Comparison of ENCODE assay signal across 8 cellular contexts in genomic region chr12:109153711-109154434, GRCh38. TPM values are rescaled to one million over a fixed set of nuclear protein-coding genes. Genes with fewer than 3 reads are reported as not detected.
DNase-seq lines count a peak whose midpoint lies in the region; ATAC-seq and TF ChIP-seq lines count a peak whose summit lies in the region.

No MANE protein-coding gene starts in this region.

- no peaks in the 10 kb centered on the region for H4K20me1 ChIP-seq in smooth muscle cell (ENCODE audit: low read depth)

- H3K27ac ChIP-seq in iPS-20b (ENCODE audit: low read length), result no peak overlapping the region
- no peak overlapping the region for H3K27ac ChIP-seq in smooth muscle cell (ENCODE audit: low read depth)

- H3K27ac Mint-ChIP-seq in activated CD4-positive, alpha-beta T cell treated with anti-CD3 and anti-CD28 coated beads for 36 hours, result no peak overlapping the region

- CTCF ChIA-PET in activated CD4-positive, alpha-beta T cell treated with anti-CD3 and anti-CD28 coated beads for 36 hours (lab: Charles Lee), result interaction anchor here (0.5 to 1.7 kb wide), 5 partner anchors 11 to 614 kb away, joined by 3 to 5 read pairs (median 3); no protein-coding TSS in a partner anchor

- no peaks in the 10 kb centered on the region for H3K79me2 ChIP-seq in smooth muscle cell (ENCODE audit: low read depth)

- peak overlapping the region; percentile 96 for H2AFZ ChIP-seq in smooth muscle cell (ENCODE audit: low read depth)

- no peak for ATAC-seq in activated CD4-positive, alpha-beta T cell treated with anti-CD3 and anti-CD28 coated beads for 36 hours
- no peak for ATAC-seq in HG02678 (IDR thresholded peaks at IDR 0.05; ENCODE audit: unreplicated experiment)

- peak; percentile 17 for DNase-seq in activated CD4-positive, alpha-beta T cell treated with anti-CD3 and anti-CD28 coated beads for 36 hours
- DNase-seq in activated CD4-positive, alpha-beta T cell treated with anti-CD3 and anti-CD28 coated beads, Interleukin-2, amount 50 U/mL, for 1 hour, result no peak
- DNase-seq in adipocyte (ENCODE audit: low read depth) (no peak), smooth muscle cell (lab: John Stamatoyannopoulos, UW; ENCODE audit: unreplicated experiment) (no peak), germinal center (ENCODE audit: low spot score) (no peak), NCI-H128 (lab: John Stamatoyannopoulos, UW; ENCODE audit: unreplicated experiment) (no peak)

- no peaks in the 10 kb centered on the region for H3F3A ChIP-seq in smooth muscle cell (ENCODE audit: low read depth)

- H3K4me1 ChIP-seq in adipocyte (ENCODE audit: control insufficient read depth, insufficient read depth, low read length) (peaks cover 73% of the 10 kb centered on the region), iPS-20b (ENCODE audit: insufficient read depth, low read length) (peaks cover 4% of the 10 kb centered on the region; the same call in 1 of the 2 replicates), smooth muscle cell (ENCODE audit: low read depth) (peaks cover 5% of the 10 kb centered on the region)

- no peak for TF ChIP-seq CTCF in smooth muscle cell (IDR thresholded peaks at IDR 0.05; ENCODE audit: borderline replicate concordance, insufficient read depth, poor library complexity, severe bottlenecking)

- no peaks in the 10 kb centered on the region for H3K9me3 ChIP-seq in adipocyte (ENCODE audit: control insufficient read depth, low read length)
- H3K9me3 ChIP-seq in iPS-20b (ENCODE audit: insufficient read depth, low read depth, low read length), result no peaks in the 10 kb centered on the region
- H3K9me3 ChIP-seq in smooth muscle cell (replicated peaks; ENCODE audit: low read depth), result no peaks in the 10 kb centered on the region

- POLR2A ChIA-PET in activated CD4-positive, alpha-beta T cell treated with anti-CD3 and anti-CD28 coated beads for 36 hours (lab: Charles Lee), result no interaction called here

- H3K9ac ChIP-seq in adipocyte (ENCODE audit: low read length) (peak overlapping the region; percentile 85), iPS-20b (ENCODE audit: low read depth, low read length) (peak overlapping the region; percentile 72), smooth muscle cell (ENCODE audit: low read depth) (no peak overlapping the region)

- intact Hi-C loops in activated CD4-positive, alpha-beta T cell treated with anti-CD3 and anti-CD28 coated beads for 36 hours (cut with DNase I, micrococcal nuclease), result loop anchor here (1.0 to 2.0 kb wide), 10 partner anchors 55 to 1393 kb away; partner anchors contain the start of genes ALKBH2 (in 1 of the 2), FAM222A (in 1 of the 2), KCTD10 (in 1 of the 2) and MMAB (in 1 of the 2)

- no peaks in the 10 kb centered on the region for H3K9me3 Mint-ChIP-seq in activated CD4-positive, alpha-beta T cell treated with anti-CD3 and anti-CD28 coated beads for 36 hours (ENCODE audit: low read depth)

- H3K27me3 ChIP-seq in adipocyte (replicated peaks; ENCODE audit: control insufficient read depth, insufficient read depth, low read length) (no peaks in the 10 kb centered on the region), iPS-20b (ENCODE audit: insufficient read depth, low read length) (peaks cover 14% of the 10 kb centered on the region), smooth muscle cell (ENCODE audit: low read depth) (no peaks in the 10 kb centered on the region)

- H3K4me3 ChIP-seq in adipocyte (ENCODE audit: low read length) (peak overlapping the region; percentile 80), iPS-20b (ENCODE audit: low read length) (peak overlapping the region; percentile 95), smooth muscle cell (peak overlapping the region; percentile 64)

- H3K36me3 ChIP-seq in adipocyte (ENCODE audit: control insufficient read depth, insufficient read depth, low read length, severe bottlenecking), result peaks cover 36% of the 10 kb centered on the region
- H3K36me3 ChIP-seq in iPS-20b (ENCODE audit: insufficient read depth, low read depth, low read length), result no peaks in the 10 kb centered on the region
- no peaks in the 10 kb centered on the region for H3K36me3 ChIP-seq in smooth muscle cell (ENCODE audit: low read depth)

- no peaks in the 10 kb centered on the region for H3K36me3 Mint-ChIP-seq in activated CD4-positive, alpha-beta T cell treated with anti-CD3 and anti-CD28 coated beads for 36 hours (ENCODE audit: low read depth)

- peaks cover 1% of the 10 kb centered on the region for H3K27me3 Mint-ChIP-seq in activated CD4-positive, alpha-beta T cell treated with anti-CD3 and anti-CD28 coated beads for 36 hours

- peak overlapping the region; percentile 94 for H3K4me2 ChIP-seq in smooth muscle cell

- peaks cover 17% of the 10 kb centered on the region for H3K4me1 Mint-ChIP-seq in activated CD4-positive, alpha-beta T cell treated with anti-CD3 and anti-CD28 coated beads for 36 hours

- peak overlapping the region; percentile 82 for H3K4me3 Mint-ChIP-seq in activated CD4-positive, alpha-beta T cell treated with anti-CD3 and anti-CD28 coated beads for 36 hours

- 53% methylated on average over 22 of the region's 22 CpGs for WGBS in smooth muscle cell (ENCODE audit: low lambda C conversion rate)

RNA-seq across cellular contexts. Expression of gene ACACB, which starts 37.5 kb away (rescaled TPM):
- total RNA-seq in activated CD4-positive, alpha-beta T cell treated with anti-CD3 and anti-CD28 coated beads for 36 hours, result 10 to 100 TPM; 11.5 to 13.3 TPM
- 2.0 and 3.0 TPM in 2 replicates for total RNA-seq in smooth muscle cell
- polyA plus RNA-seq in smooth muscle cell, result 0.58 and 2.2 TPM in 2 replicates

RNA-seq across cellular contexts. Expression of gene UNG, which starts 56.5 kb away (rescaled TPM):
- 10 to 100 TPM; 69.9 TPM for total RNA-seq in activated CD4-positive, alpha-beta T cell treated with anti-CD3 and anti-CD28 coated beads for 36 hours
- total RNA-seq in smooth muscle cell, result 17.1 and 18.2 TPM in 2 replicates
- polyA plus RNA-seq in smooth muscle cell, result 22.8 and 27.3 TPM in 2 replicates
